ENCODE assay signal across 21 cellular contexts in genomic region chr6:15317251-15317650, GRCh38.
DNase-seq lines count a peak whose midpoint lies in the region; ATAC-seq and TF ChIP-seq lines count a peak whose summit lies in the region.
"Had no signal": no experiment of that assay in that cellular context is flagged by ENCODE, and none has a peak within 500 bp of the region (broad histone marks: within the 10 kb centered on the region; RNA-seq: fewer than 3 reads in every experiment).

No MANE protein-coding gene starts in this region.

- DNase-seq in activated T-cell treated with anti-CD3 and anti-CD28 coated beads, Interleukin-2, amount 50 U/mL, for 4 hours: no peak
- DNase-seq in activated T-cell treated with anti-CD3 and anti-CD28 coated beads, Interleukin-2, amount 50 U/mL, for 1 hour: no peak
- DNase-seq in GM12865 (ENCODE audit: low read depth) (no peak), foreskin fibroblast (no peak), NCI-H2029 (lab: John Stamatoyannopoulos, UW) (no peak)
- DNase-seq in activated T-helper 1 cell treated with anti-CD3 and anti-CD28 coated beads, Interleukin-12 subunit alpha, Interleukin-12 subunit beta, Interleukin-2, Interleukin-4 antibody, amounts not matched to agents 30 ng/mL and 10 ng/mL and 1 ng/mL, durations not matched to agents 14 hours and 24 hours and 36 hours (ENCODE audit: low spot score): no peak
- no peak for DNase-seq in natural killer cell treated with Interleukin-12 subunit alpha and Interleukin-12 subunit beta and Interleukin-15 and Interleukin-18, amount 100 ng/mL, for 72 hours (ENCODE audit: low spot score)
- DNase-seq: activated CD4-positive, CD25-positive, alpha-beta regulatory T cell; activated CD8-positive, alpha-beta memory T cell treated with anti-CD3 and anti-CD28 coated beads, Interleukin-2, amount 50 U/mL, for 4 hours; colonic mucosa; DND-41; NCI-H1105; NCI-H2107; nephron progenitor cell; stimulated activated naive CD4-positive, alpha-beta T cell treated with Interleukin-2 at 50 U/mL for 16 hours; transverse colon had no signal

- H3K4me3 Mint-ChIP-seq in activated T-cell treated with anti-CD3 and anti-CD28 coated beads, Interleukin-2, amount 50 U/mL, for 4 hours: peak overlapping the region; percentile 46
- peak overlapping the region; percentile 43 for H3K4me3 Mint-ChIP-seq in activated T-helper 1 cell treated with anti-CD3 and anti-CD28 coated beads, Interleukin-12 subunit alpha, Interleukin-12 subunit beta, Interleukin-2, Interleukin-4 antibody, amounts not matched to agents 30 ng/mL and 10 ng/mL and 1 ng/mL, durations not matched to agents 14 hours and 24 hours and 36 hours
- no peak overlapping the region for H3K4me3 Mint-ChIP-seq in natural killer cell treated with Interleukin-12 subunit alpha and Interleukin-12 subunit beta and Interleukin-15 and Interleukin-18, amount 100 ng/mL, for 72 hours
- H3K4me3 Mint-ChIP-seq: nephron progenitor cell had no signal

- TF ChIP-seq CTCF in GM12865 (IDR thresholded peaks at IDR 0.05; ENCODE audit: insufficient read depth, low read depth, low read length, missing control alignments): no peak
- no peak for TF ChIP-seq CTCF in foreskin fibroblast (IDR thresholded peaks at IDR 0.05; ENCODE audit: low read depth, low read length)

- peaks cover 95% of the 10 kb centered on the region for H3K4me1 Mint-ChIP-seq in activated T-cell treated with anti-CD3 and anti-CD28 coated beads, Interleukin-2, amount 50 U/mL, for 4 hours (ENCODE audit: low read depth)
- H3K4me1 Mint-ChIP-seq in activated T-helper 1 cell treated with anti-CD3 and anti-CD28 coated beads, Interleukin-12 subunit alpha, Interleukin-12 subunit beta, Interleukin-2, Interleukin-4 antibody, amounts not matched to agents 30 ng/mL and 10 ng/mL and 1 ng/mL, durations not matched to agents 14 hours and 24 hours and 36 hours (ENCODE audit: low read depth): peaks cover 94% of the 10 kb centered on the region
- H3K4me1 Mint-ChIP-seq in natural killer cell treated with Interleukin-12 subunit alpha and Interleukin-12 subunit beta and Interleukin-15 and Interleukin-18, amount 100 ng/mL, for 72 hours (ENCODE audit: low read depth in 2 of 2): peaks cover 77 to 82% of the 10 kb centered on the region in 2 donors

- H3K4me3 ChIP-seq in GM12865 (ENCODE audit: low read depth, low read length) (peak overlapping the region; percentile 3; the same call in 1 of the 2 replicates), foreskin fibroblast (ENCODE audit: low read depth in 1 of 2, low read length in 2 of 2) (no peak overlapping the region)
- H3K4me3 ChIP-seq: colonic mucosa, SJSA1, transverse colon had no signal

- peak overlapping the region; percentile 85 for H3K27ac Mint-ChIP-seq in activated T-helper 1 cell treated with anti-CD3 and anti-CD28 coated beads, Interleukin-12 subunit alpha, Interleukin-12 subunit beta, Interleukin-2, Interleukin-4 antibody, amounts not matched to agents 30 ng/mL and 10 ng/mL and 1 ng/mL, durations not matched to agents 14 hours and 24 hours and 36 hours
- peak overlapping the region; percentile 54 to 82 for H3K27ac Mint-ChIP-seq in natural killer cell treated with Interleukin-12 subunit alpha and Interleukin-12 subunit beta and Interleukin-15 and Interleukin-18, amount 100 ng/mL, for 72 hours

- no peaks in the 10 kb centered on the region for H3K27me3 Mint-ChIP-seq in activated T-cell treated with anti-CD3 and anti-CD28 coated beads, Interleukin-2, amount 50 U/mL, for 4 hours (ENCODE audit: low read depth)
- H3K27me3 Mint-ChIP-seq in activated T-helper 1 cell treated with anti-CD3 and anti-CD28 coated beads, Interleukin-12 subunit alpha, Interleukin-12 subunit beta, Interleukin-2, Interleukin-4 antibody, amounts not matched to agents 30 ng/mL and 10 ng/mL and 1 ng/mL, durations not matched to agents 14 hours and 24 hours and 36 hours (ENCODE audit: insufficient read depth): no peaks in the 10 kb centered on the region
- H3K27me3 Mint-ChIP-seq in natural killer cell treated with Interleukin-12 subunit alpha and Interleukin-12 subunit beta and Interleukin-15 and Interleukin-18, amount 100 ng/mL, for 72 hours: no peaks in the 10 kb centered on the region
- H3K27me3 Mint-ChIP-seq: brain had no signal

- intact Hi-C loops in activated T-helper 1 cell treated with anti-CD3 and anti-CD28 coated beads, Interleukin-12 subunit alpha, Interleukin-12 subunit beta, Interleukin-2, Interleukin-4 antibody, amounts not matched to agents 30 ng/mL and 10 ng/mL and 1 ng/mL, durations not matched to agents 14 hours and 24 hours and 36 hours (cut with micrococcal nuclease): loop anchor here (1.0 to 5.0 kb wide), 3 partner anchors 10 to 440 kb away; partner anchors contain the start of gene JARID2

- H3K36me3 Mint-ChIP-seq in activated T-cell treated with anti-CD3 and anti-CD28 coated beads, Interleukin-2, amount 50 U/mL, for 4 hours (ENCODE audit: insufficient read depth): peaks cover 26% of the 10 kb centered on the region
- H3K36me3 Mint-ChIP-seq in activated T-helper 1 cell treated with anti-CD3 and anti-CD28 coated beads, Interleukin-12 subunit alpha, Interleukin-12 subunit beta, Interleukin-2, Interleukin-4 antibody, amounts not matched to agents 30 ng/mL and 10 ng/mL and 1 ng/mL, durations not matched to agents 14 hours and 24 hours and 36 hours (ENCODE audit: low read depth): peaks cover 38% of the 10 kb centered on the region
- no peaks in the 10 kb centered on the region for H3K36me3 Mint-ChIP-seq in natural killer cell treated with Interleukin-12 subunit alpha and Interleukin-12 subunit beta and Interleukin-15 and Interleukin-18, amount 100 ng/mL, for 72 hours
- H3K36me3 Mint-ChIP-seq: brain had no signal

- ATAC-seq in activated T-cell treated with anti-CD3 and anti-CD28 coated beads, Interleukin-2, amount 50 U/mL, for 4 hours: peak; percentile 27 to 48
- ATAC-seq in natural killer cell treated with Interleukin-12 subunit alpha and Interleukin-12 subunit beta and Interleukin-15 and Interleukin-18, amount 100 ng/mL, for 72 hours: no peak
- no peak for ATAC-seq in esophagus mucosa
- ATAC-seq: HCT116, Panc1 had no signal

- H3K9me3 Mint-ChIP-seq in activated T-cell treated with anti-CD3 and anti-CD28 coated beads, Interleukin-2, amount 50 U/mL, for 4 hours: no peaks in the 10 kb centered on the region
- no peaks in the 10 kb centered on the region for H3K9me3 Mint-ChIP-seq in activated T-helper 1 cell treated with anti-CD3 and anti-CD28 coated beads, Interleukin-12 subunit alpha, Interleukin-12 subunit beta, Interleukin-2, Interleukin-4 antibody, amounts not matched to agents 30 ng/mL and 10 ng/mL and 1 ng/mL, durations not matched to agents 14 hours and 24 hours and 36 hours
- H3K9me3 Mint-ChIP-seq in natural killer cell treated with Interleukin-12 subunit alpha and Interleukin-12 subunit beta and Interleukin-15 and Interleukin-18, amount 100 ng/mL, for 72 hours: no peaks in the 10 kb centered on the region
- H3K9me3 Mint-ChIP-seq: brain, nephron progenitor cell had no signal

Comparison
In these comparisons a context has a peak if more than half of its experiments do, and no peak if none do; other contexts are left out.
1. ATAC-seq: peak in activated T-cell treated with anti-CD3 and anti-CD28 coated beads, Interleukin-2, amount 50 U/mL, for 4 hours (2 of 2); none in natural killer cell treated with Interleukin-12 subunit alpha and Interleukin-12 subunit beta and Interleukin-15 and Interleukin-18, amount 100 ng/mL, for 72 hours (0 of 2) and esophagus mucosa (single experiment).